In the genomic region with DNA sequence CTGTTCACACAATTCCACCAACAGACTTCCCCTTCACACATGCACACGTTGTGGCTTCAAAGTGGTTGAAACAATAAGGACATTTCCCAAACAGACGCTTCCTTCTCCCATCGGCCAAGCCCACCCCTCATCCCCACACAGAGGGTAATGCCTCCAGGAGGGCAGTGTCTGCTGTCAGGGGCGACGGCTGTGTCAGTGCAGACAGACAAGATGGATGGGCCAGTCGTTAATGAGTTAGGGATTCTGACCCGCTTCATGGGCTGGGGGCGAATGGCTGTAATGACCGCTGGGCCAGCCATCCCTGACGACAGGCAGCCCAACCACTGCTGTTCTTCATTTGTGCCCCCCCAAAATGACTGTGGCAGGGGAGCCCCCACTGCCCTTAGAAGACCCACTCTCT, we compare ENCODE assay signal across 27 cellular contexts. TPM values are rescaled to one million over a fixed set of nuclear protein-coding genes. Genes with fewer than 3 reads are reported as not detected.
"Had no signal": no experiment of that assay in that cellular context is flagged by ENCODE, and none has a peak within 500 bp of the region (broad histone marks: within the 10 kb centered on the region; RNA-seq: fewer than 3 reads in every experiment).

No MANE protein-coding gene starts in this region.

- DNase-seq: effector memory CD8-positive, alpha-beta T cell; esophagus squamous epithelium; foreskin fibroblast; immature natural killer cell; left cardiac atrium; left ventricle myocardium superior; stimulated activated CD4-positive, alpha-beta T cell treated with anti-CD3 and anti-CD28 coated beads, Interleukin-2, amount 100 ng/mL, for 24 hours; stimulated activated CD4-positive, alpha-beta T cell treated with anti-CD3 and anti-CD28 coated beads, Interleukin-4, amount 100 ng/mL, for 4 hours; stimulated activated naive B cell treated with anti-CD40 and anti-IgM and Interleukin-4, amounts not matched to agents 10 μg/mL and 1 μg/mL and 100 μg/mL, for 72 hours; stimulated activated naive CD8-positive, alpha-beta T cell treated with anti-CD3 and anti-CD28 coated beads, Interleukin-15, amount 100 ng/mL, for 72 hours; trophoblast cell; uterus had no signal

- FAIRE-seq: colon, keratinocyte had no signal

- H3K36me3 Mint-ChIP-seq: immature natural killer cell; mesothelial cell of epicardium; natural killer cell treated with Interleukin-12 subunit alpha and Interleukin-12 subunit beta and Interleukin-15 and Interleukin-18, amount 100 ng/mL, for 72 hours; stimulated activated naive B cell treated with anti-CD40 and anti-IgM and Interleukin-4, amounts not matched to agents 10 μg/mL and 1 μg/mL and 100 μg/mL, for 72 hours had no signal

- H3K4me3 Mint-ChIP-seq: central memory CD8-positive, alpha-beta T cell; dendritic cell treated with granulocyte-macrophage colony-stimulating factor and Interleukin-4, amounts not matched to agents 40 ng/mL and 50 ng/mL, for 4 days; effector memory CD8-positive, alpha-beta T cell; immature natural killer cell; mesothelial cell of epicardium; natural killer cell treated with Interleukin-12 subunit alpha and Interleukin-12 subunit beta and Interleukin-15 and Interleukin-18, amount 100 ng/mL, for 72 hours; stimulated activated naive B cell treated with anti-CD40 and anti-IgM and Interleukin-4, amounts not matched to agents 10 μg/mL and 1 μg/mL and 100 μg/mL, for 72 hours; stimulated activated naive CD8-positive, alpha-beta T cell treated with anti-CD3 and anti-CD28 coated beads, Interleukin-15, amount 100 ng/mL, for 72 hours had no signal

- H3K36me3 ChIP-seq: esophagus squamous epithelium, gastroesophageal sphincter, thoracic aorta, uterus had no signal

- ATAC-seq: effector memory CD8-positive, alpha-beta T cell; gastroesophageal sphincter; left cardiac atrium; left ventricle myocardium superior; sciatic nerve; stimulated activated naive B cell treated with anti-CD40 and anti-IgM and Interleukin-4, amounts not matched to agents 10 μg/mL and 1 μg/mL and 100 μg/mL, for 72 hours; stimulated activated naive CD8-positive, alpha-beta T cell treated with anti-CD3 and anti-CD28 coated beads, Interleukin-15, amount 100 ng/mL, for 72 hours had no signal

- H3K27ac ChIP-seq: esophagus squamous epithelium, gastroesophageal sphincter, thoracic aorta, uterus had no signal

- H3K27me3 ChIP-seq: uterus had no signal

- H3K27me3 Mint-ChIP-seq: central memory CD8-positive, alpha-beta T cell; dendritic cell treated with granulocyte-macrophage colony-stimulating factor and Interleukin-4, amounts not matched to agents 40 ng/mL and 50 ng/mL, for 4 days; stimulated activated naive CD8-positive, alpha-beta T cell treated with anti-CD3 and anti-CD28 coated beads, Interleukin-15, amount 100 ng/mL, for 72 hours had no signal

- H3K9me3 Mint-ChIP-seq: central memory CD8-positive, alpha-beta T cell; dendritic cell treated with granulocyte-macrophage colony-stimulating factor and Interleukin-4, amounts not matched to agents 40 ng/mL and 50 ng/mL, for 4 days; effector memory CD8-positive, alpha-beta T cell; immature natural killer cell; mesothelial cell of epicardium; natural killer cell treated with Interleukin-12 subunit alpha and Interleukin-12 subunit beta and Interleukin-15 and Interleukin-18, amount 100 ng/mL, for 72 hours; stimulated activated naive B cell treated with anti-CD40 and anti-IgM and Interleukin-4, amounts not matched to agents 10 μg/mL and 1 μg/mL and 100 μg/mL, for 72 hours; stimulated activated naive CD8-positive, alpha-beta T cell treated with anti-CD3 and anti-CD28 coated beads, Interleukin-15, amount 100 ng/mL, for 72 hours had no signal

- H3K4me1 Mint-ChIP-seq: central memory CD8-positive, alpha-beta T cell; immature natural killer cell; stimulated activated naive B cell treated with anti-CD40 and anti-IgM and Interleukin-4, amounts not matched to agents 10 μg/mL and 1 μg/mL and 100 μg/mL, for 72 hours; stimulated activated naive CD8-positive, alpha-beta T cell treated with anti-CD3 and anti-CD28 coated beads, Interleukin-15, amount 100 ng/mL, for 72 hours had no signal

- H3K4me1 ChIP-seq: esophagus squamous epithelium, gastroesophageal sphincter, uterus had no signal

- H3K9me3 ChIP-seq: esophagus squamous epithelium, gastroesophageal sphincter, thoracic aorta, uterus had no signal

- H3K27ac Mint-ChIP-seq: dendritic cell treated with granulocyte-macrophage colony-stimulating factor and Interleukin-4, amounts not matched to agents 40 ng/mL and 50 ng/mL, for 4 days; effector memory CD8-positive, alpha-beta T cell; immature natural killer cell; mesothelial cell of epicardium; natural killer cell treated with Interleukin-12 subunit alpha and Interleukin-12 subunit beta and Interleukin-15 and Interleukin-18, amount 100 ng/mL, for 72 hours; stimulated activated naive B cell treated with anti-CD40 and anti-IgM and Interleukin-4, amounts not matched to agents 10 μg/mL and 1 μg/mL and 100 μg/mL, for 72 hours; stimulated activated naive CD8-positive, alpha-beta T cell treated with anti-CD3 and anti-CD28 coated beads, Interleukin-15, amount 100 ng/mL, for 72 hours had no signal

- H3K4me3 ChIP-seq: esophagus squamous epithelium, gastroesophageal sphincter, thoracic aorta, uterus had no signal

RNA-seq across cellular contexts. Expression of gene CRABP1, which starts 20.6 kb away (rescaled TPM):
- total RNA-seq: epithelial cell of proximal tubule; esophagus squamous epithelium; left cardiac atrium; left ventricle myocardium superior; lung microvascular endothelial cell; myocyte; natural killer cell treated with Interleukin-12 subunit alpha and Interleukin-12 subunit beta and Interleukin-15 and Interleukin-18, amount 100 ng/mL, for 72 hours; osteoblast; pulmonary artery endothelial cell; subcutaneous adipose tissue had no signal
- polyA plus RNA-seq: immature natural killer cell, keratinocyte had no signal
